21 cellular contexts compared by ENCODE assay signal in genomic region chr6:36039113-36039512, GRCh38. TPM values are rescaled to one million over a fixed set of nuclear protein-coding genes. Genes with fewer than 3 reads are reported as not detected.
DNase-seq lines count a peak whose midpoint lies in the region; ATAC-seq and TF ChIP-seq lines count a peak whose summit lies in the region.
"Had no signal": no experiment of that assay in that cellular context is flagged by ENCODE, and none has a peak within 500 bp of the region (broad histone marks: within the 10 kb centered on the region; RNA-seq: fewer than 3 reads in every experiment).

No MANE protein-coding gene starts in this region.

- ATAC-seq in activated T-cell treated with anti-CD3 and anti-CD28 coated beads, Interleukin-2, amount 50 U/mL, for 72 hours (replicated peaks in 1 of 2), result no peak
- ATAC-seq in body of pancreas (peak; percentile 75), HG03175 (IDR thresholded peaks at IDR 0.05; ENCODE audit: unreplicated experiment) (no peak)
- ATAC-seq: SK-N-SH treated with all-trans-retinoic acid at 6 μM for 48 hours had no signal

- intact Hi-C loops in body of pancreas (cut with DNase I) (no loop called here), vagina (cut with DNase I) (no loop called here)

- H3K4me1 Mint-ChIP-seq in activated T-cell treated with anti-CD3 and anti-CD28 coated beads, Interleukin-2, amount 50 U/mL, for 72 hours (ENCODE audit: low read depth), result peaks cover 51% of the 10 kb centered on the region

- no peaks in the 10 kb centered on the region for H3K9me3 ChIP-seq in body of pancreas
- H3K9me3 ChIP-seq in vagina, result no peaks in the 10 kb centered on the region
- H3K9me3 ChIP-seq: stomach, uterus had no signal

- H3K9me3 Mint-ChIP-seq in activated T-cell treated with anti-CD3 and anti-CD28 coated beads, Interleukin-2, amount 50 U/mL, for 72 hours, result no peaks in the 10 kb centered on the region
- H3K9me3 Mint-ChIP-seq: activated naive CD8-positive, alpha-beta T cell treated with anti-CD3 and anti-CD28 coated beads, Interleukin-2, amount 10 ng/mL, durations not matched to agents 7 days and 5 days had no signal

- H3K4me3 Mint-ChIP-seq in activated T-cell treated with anti-CD3 and anti-CD28 coated beads, Interleukin-2, amount 50 U/mL, for 72 hours, result no peak overlapping the region
- H3K4me3 Mint-ChIP-seq: activated naive CD8-positive, alpha-beta T cell treated with anti-CD3 and anti-CD28 coated beads, Interleukin-2, amount 10 ng/mL, durations not matched to agents 7 days and 5 days; nephron progenitor cell had no signal

- peaks cover 2 to 7% of the 10 kb centered on the region in 2 donors for H3K36me3 Mint-ChIP-seq in activated T-cell treated with anti-CD3 and anti-CD28 coated beads, Interleukin-2, amount 50 U/mL, for 72 hours (ENCODE audit: insufficient read depth in 2 of 2)

- H3K27ac Mint-ChIP-seq in activated T-cell treated with anti-CD3 and anti-CD28 coated beads, Interleukin-2, amount 50 U/mL, for 72 hours, result peak overlapping the region; percentile 80
- H3K27ac Mint-ChIP-seq: activated naive CD8-positive, alpha-beta T cell treated with anti-CD3 and anti-CD28 coated beads, Interleukin-2, amount 10 ng/mL, durations not matched to agents 7 days and 5 days; nephron progenitor cell had no signal

- H3K27me3 ChIP-seq in body of pancreas (no peaks in the 10 kb centered on the region), vagina (no peaks in the 10 kb centered on the region)
- H3K27me3 ChIP-seq: stomach, uterus had no signal

- DNase-seq in activated T-cell treated with anti-CD3 and anti-CD28 coated beads, Interleukin-2, amount 50 U/mL, for 72 hours, result no peak
- no peak for DNase-seq in activated T-cell treated with anti-CD3 and anti-CD28 coated beads for 4 hours
- DNase-seq in body of pancreas, result no peak
- peak; percentile 39 to 55 for DNase-seq in lung microvascular endothelial cell (ENCODE audit: low read depth in 2 of 2)
- DNase-seq in vagina (ENCODE audit: extremely low spot score in 2 of 2), result no peak
- no peak for DNase-seq in retina
- DNase-seq in Ammon's horn (ENCODE audit: low spot score), result no peak
- DNase-seq: activated CD4-positive, alpha-beta T cell treated with anti-CD3 and anti-CD28 coated beads, Interleukin-2, amount 50 U/mL, for 4 hours; activated naive CD8-positive, alpha-beta T cell treated with anti-CD3 and anti-CD28 coated beads, Interleukin-2, amount 10 ng/mL, durations not matched to agents 7 days and 5 days; activated T-cell treated with anti-CD3 and anti-CD28 coated beads, Interleukin-2, amount 50 U/mL, for 48 hours; central memory CD4-positive, alpha-beta T cell; foreskin fibroblast; GM23248; Karpas-422; NCI-H345; nephron progenitor cell; stomach; uterus had no signal

- H3K27me3 Mint-ChIP-seq in activated T-cell treated with anti-CD3 and anti-CD28 coated beads, Interleukin-2, amount 50 U/mL, for 72 hours (ENCODE audit: low read depth), result no peaks in the 10 kb centered on the region
- H3K27me3 Mint-ChIP-seq: activated naive CD8-positive, alpha-beta T cell treated with anti-CD3 and anti-CD28 coated beads, Interleukin-2, amount 10 ng/mL, durations not matched to agents 7 days and 5 days had no signal

- TF ChIP-seq CTCF in body of pancreas (IDR thresholded peaks at IDR 0.05), result no peak
- TF ChIP-seq CTCF in vagina (IDR thresholded peaks at IDR 0.05), result no peak

- no peak for TF ChIP-seq POLR2A in body of pancreas (IDR thresholded peaks at IDR 0.05)
- no peak for TF ChIP-seq POLR2A in vagina (IDR thresholded peaks at IDR 0.05)

- peaks cover 51% of the 10 kb centered on the region for H3K4me1 ChIP-seq in body of pancreas
- H3K4me1 ChIP-seq in vagina, result peaks cover 71% of the 10 kb centered on the region

- H3K4me3 ChIP-seq in body of pancreas (no peak overlapping the region), vagina (no peak overlapping the region)
- H3K4me3 ChIP-seq: GM23248, stomach, uterus had no signal

- H3K36me3 ChIP-seq in body of pancreas (replicated peaks in 1 of 2; ENCODE audit: insufficient read depth in 1 of 2, low read depth in 2 of 2), result no peaks in the 10 kb centered on the region
- no peaks in the 10 kb centered on the region for H3K36me3 ChIP-seq in vagina
- H3K36me3 ChIP-seq: stomach, uterus had no signal

- H3K27ac ChIP-seq in body of pancreas, result no peak overlapping the region
- peak overlapping the region; percentile 13 for H3K27ac ChIP-seq in vagina
- H3K27ac ChIP-seq: GM23248, HL-60, uterus had no signal

RNA-seq across cellular contexts. Expression of gene MAPK14, which starts 11.5 kb away (rescaled TPM):
- total RNA-seq in activated T-cell treated with anti-CD3 and anti-CD28 coated beads, Interleukin-2, amount 50 U/mL, for 72 hours, result 10 to 100 TPM; 53.0 to 63.4 TPM
- total RNA-seq in body of pancreas (10 to 100 TPM; 30.3 to 33.7 TPM), lung microvascular endothelial cell (29.2 and 36.5 TPM in 2 replicates), vagina (71.9 TPM)

RNA-seq across cellular contexts. Expression of gene SLC26A8, which starts 14.7 kb away (rescaled TPM):
- total RNA-seq in activated T-cell treated with anti-CD3 and anti-CD28 coated beads, Interleukin-2, amount 50 U/mL, for 72 hours, result under 1 TPM in 1 of 2 donors, not detected in 1; 0.44 TPM
- not detected for total RNA-seq in body of pancreas
- total RNA-seq in lung microvascular endothelial cell, result not detected in 2 replicates
- not detected for total RNA-seq in vagina
- total RNA-seq: activated naive CD8-positive, alpha-beta T cell treated with anti-CD3 and anti-CD28 coated beads, Interleukin-2, amount 10 ng/mL, durations not matched to agents 7 days and 5 days; GM23248 had no signal

Comparison
In these comparisons a context has a peak if more than half of its experiments do, and no peak if none do; other contexts are left out.
1. DNase-seq: peak in lung microvascular endothelial cell (2 of 2); none in activated T-cell treated with anti-CD3 and anti-CD28 coated beads, Interleukin-2, amount 50 U/mL, for 72 hours (0 of 2), activated T-cell treated with anti-CD3 and anti-CD28 coated beads for 4 hours (single experiment), body of pancreas (0 of 4), vagina (0 of 2), retina (single experiment) and Ammon's horn (single experiment).